19 cellular contexts compared by ENCODE assay signal in genomic region chr14:89371600-89371999, GRCh38. TPM values are rescaled to one million over a fixed set of nuclear protein-coding genes. Genes with fewer than 3 reads are reported as not detected.
A peak's percentile ranks its signal among the peaks of the same experiment; 100 is the strongest.
DNase-seq lines count a peak whose midpoint lies in the region; ATAC-seq, FAIRE-seq and TF ChIP-seq lines count a peak whose summit lies in the region.
"Had no signal": no experiment of that assay in that cellular context is flagged by ENCODE, and none has a peak within 500 bp of the region (broad histone marks: within the 10 kb centered on the region; RNA-seq: fewer than 3 reads in every experiment).

No MANE protein-coding gene starts in this region.

- TF ChIP-seq CTCF in GM12878 (IDR thresholded peaks at IDR 0.05 in 2 of 3, conservative IDR thresholded peaks at IDR 0.05 in 1 of 3; ENCODE audit: control insufficient read depth in 2 of 3, extremely low read depth in 1 of 3, insufficient read depth in 1 of 3, low read depth in 3 of 3, low read length in 3 of 3) (no peak), upper lobe of right lung (IDR thresholded peaks at IDR 0.05) (no peak)

- ATAC-seq in GM12878, result peak; percentile 32
- peak in 1 of 2 donors; percentile 43 for ATAC-seq in natural killer cell treated with Interleukin-12 subunit alpha and Interleukin-12 subunit beta and Interleukin-15 and Interleukin-18, amount 100 ng/mL, for 72 hours
- no peak for ATAC-seq in upper lobe of right lung
- ATAC-seq in HG03439 (IDR thresholded peaks at IDR 0.05; ENCODE audit: unreplicated experiment), result no peak
- ATAC-seq: lower lobe of right lung had no signal

- H3K27me3 ChIP-seq in GM23248 (replicated peaks; ENCODE audit: insufficient read depth), result no peaks in the 10 kb centered on the region
- H3K27me3 ChIP-seq in GM12878 (replicated peaks in 1 of 2; ENCODE audit: control insufficient read depth in 2 of 2, insufficient read depth in 2 of 2, low read length in 1 of 2), result no peaks in the 10 kb centered on the region
- H3K27me3 ChIP-seq in upper lobe of right lung, result no peaks in the 10 kb centered on the region
- H3K27me3 ChIP-seq: MG63 had no signal

- H2AFZ ChIP-seq in GM23248 (no peak overlapping the region), GM12878 (ENCODE audit: control insufficient read depth, low read depth, low read length) (no peak overlapping the region)

- in situ Hi-C loops in GM23248 (cut with MboI), result no loop called here
- in situ Hi-C loops in GM12878 (cut with MboI), result no loop called here

- RAD21 ChIA-PET in GM12878 (lab: Charles Lee; ENCODE audit: unreplicated experiment), result interaction anchor here (0.8 to 1.1 kb wide), 2 partner anchors 12 to 59 kb away, joined by 3 to 4 read pairs; no protein-coding TSS in a partner anchor

- peaks cover 22% of the 10 kb centered on the region for H3K4me1 ChIP-seq in GM23248 (ENCODE audit: insufficient read depth)
- H3K4me1 ChIP-seq in GM12878 (ENCODE audit: control insufficient read depth, insufficient read depth, low read length), result peaks cover 23% of the 10 kb centered on the region
- H3K4me1 ChIP-seq in upper lobe of right lung, result peaks cover 40% of the 10 kb centered on the region

- no peaks in the 10 kb centered on the region for H3K9me3 ChIP-seq in GM23248 (ENCODE audit: low read depth)
- peaks cover 19% of the 10 kb centered on the region; the same call in 2 of the 3 replicates for H3K9me3 ChIP-seq in GM12878 (replicated peaks; ENCODE audit: control insufficient read depth, insufficient read depth, low read length)
- no peaks in the 10 kb centered on the region for H3K9me3 ChIP-seq in upper lobe of right lung
- H3K9me3 ChIP-seq: lower lobe of right lung, MG63, thoracic aorta had no signal

- H3K4me1 Mint-ChIP-seq in natural killer cell treated with Interleukin-12 subunit alpha and Interleukin-12 subunit beta and Interleukin-15 and Interleukin-18, amount 100 ng/mL, for 72 hours (ENCODE audit: low read depth in 2 of 2), result peaks cover 48 to 56% of the 10 kb centered on the region in 2 donors

- BruUV-seq in GM12878 (replicated peaks; lab: Mats Ljungman, UMichigan), result no TSS peak

- no peak overlapping the region for H3K4me3 Mint-ChIP-seq in natural killer cell treated with Interleukin-12 subunit alpha and Interleukin-12 subunit beta and Interleukin-15 and Interleukin-18, amount 100 ng/mL, for 72 hours

- TF ChIP-seq POLR2A in GM12878 (IDR thresholded peaks at IDR 0.05; ENCODE audit: low read depth, low read length), result no peak

- H3K9me2 ChIP-seq in GM23248 (ENCODE audit: insufficient read depth), result no peaks in the 10 kb centered on the region

- peaks cover 6% of the 10 kb centered on the region for H3K36me3 Mint-ChIP-seq in natural killer cell treated with Interleukin-12 subunit alpha and Interleukin-12 subunit beta and Interleukin-15 and Interleukin-18, amount 100 ng/mL, for 72 hours

- H3K36me3 ChIP-seq in GM23248 (ENCODE audit: low read depth) (no peaks in the 10 kb centered on the region), GM12878 (ENCODE audit: control insufficient read depth in 2 of 2, insufficient read depth in 2 of 2, low read length in 1 of 2) (no peaks in the 10 kb centered on the region; a peak in 2 of 4 replicates), upper lobe of right lung (no peaks in the 10 kb centered on the region)
- H3K36me3 ChIP-seq: lower lobe of right lung, MG63, thoracic aorta had no signal

- CTCF ChIA-PET in GM12878 (lab: Yijun Ruan, JAX), result interaction anchor here (0.6 kb wide), 1 partner anchor 11 kb away, joined by 4 read pairs; no protein-coding TSS in a partner anchor

- no peaks in the 10 kb centered on the region for H3K27me3 Mint-ChIP-seq in natural killer cell treated with Interleukin-12 subunit alpha and Interleukin-12 subunit beta and Interleukin-15 and Interleukin-18, amount 100 ng/mL, for 72 hours

- H3K9me3 Mint-ChIP-seq in natural killer cell treated with Interleukin-12 subunit alpha and Interleukin-12 subunit beta and Interleukin-15 and Interleukin-18, amount 100 ng/mL, for 72 hours, result no peaks in the 10 kb centered on the region

- no peak overlapping the region for H3K9ac ChIP-seq in GM23248
- no peak overlapping the region for H3K9ac ChIP-seq in GM12878 (ENCODE audit: control insufficient read depth, insufficient read depth, low read length)

- no peak for FAIRE-seq in GM12878 (lab: Jason Lieb, UNC)
- FAIRE-seq: endometrium, H1 had no signal

- no peak for TF ChIP-seq EP300 in GM12878 (IDR thresholded peaks at IDR 0.05; ENCODE audit: borderline replicate concordance in 1 of 2, control insufficient read depth in 1 of 2, low read depth in 2 of 2, low read length in 2 of 2)

- 78 to 82% methylated on average over 4 to 5 of the region's 5 CpGs for WGBS in GM23248 (ENCODE audit: low coverage in 1 of 2, low lambda C conversion rate in 2 of 2, missing lambda C conversion rate in 2 of 2), 2 experiments
- 85% methylated on average over 5 of the region's 5 CpGs for WGBS in GM12878 (ENCODE audit: insufficient coverage, insufficient replicate concordance, low lambda C conversion rate, missing lambda C conversion rate)

- DNase-seq in NCI-H1694 (lab: John Stamatoyannopoulos, UW) (peak; percentile 10), NCI-H1694 treated with DMSO at 0.1 percent for 48 hours (lab: John Stamatoyannopoulos, UW) (no peak), GM23248 (no peak), GM12878 (ENCODE audit: low read depth, low spot score) (no peak), upper lobe of right lung (no peak), NCI-H2107 (lab: John Stamatoyannopoulos, UW) (no peak)
- DNase-seq in natural killer cell treated with Interleukin-12 subunit alpha and Interleukin-12 subunit beta and Interleukin-15 and Interleukin-18, amount 100 ng/mL, for 72 hours (ENCODE audit: low spot score), result no peak
- DNase-seq: 8988T; activated CD4-positive, CD25-positive, alpha-beta regulatory T cell; caudate nucleus; lower lobe of right lung; MG63; NCI-H2081; RPMI8226 had no signal

- intact Hi-C loops in GM12878 (cut with micrococcal nuclease; ENCODE audit: unreplicated experiment) (no loop called here), upper lobe of right lung (cut with DNase I) (no loop called here)

- no peak; the same call in 1 of the 2 replicates for TF ChIP-seq RAD21 in GM12878 (IDR thresholded peaks at IDR 0.05; ENCODE audit: insufficient read depth, low read depth, low read length)

- H3F3A ChIP-seq in GM23248 (ENCODE audit: insufficient read depth), result no peaks in the 10 kb centered on the region; the same call in 1 of the 2 replicates

- H3K27ac ChIP-seq in GM23248 (no peak overlapping the region), GM12878 (ENCODE audit: control insufficient read depth, insufficient read depth) (no peak overlapping the region), upper lobe of right lung (no peak overlapping the region)
- H3K27ac ChIP-seq: C4-2B, lower lobe of right lung, thoracic aorta had no signal

- peak overlapping the region; percentile 38 to 82 for H3K27ac Mint-ChIP-seq in natural killer cell treated with Interleukin-12 subunit alpha and Interleukin-12 subunit beta and Interleukin-15 and Interleukin-18, amount 100 ng/mL, for 72 hours

- H3K4me3 ChIP-seq in GM23248 (no peak overlapping the region), GM12878 (no peak overlapping the region), upper lobe of right lung (no peak overlapping the region)
- H3K4me3 ChIP-seq: lower lobe of right lung, MG63, thoracic aorta had no signal

- H3K79me2 ChIP-seq in GM23248 (ENCODE audit: insufficient read depth), result peaks cover 79% of the 10 kb centered on the region
- H3K79me2 ChIP-seq in GM12878 (ENCODE audit: control insufficient read depth, insufficient read depth, low read length), result peaks cover 79% of the 10 kb centered on the region

- no peaks in the 10 kb centered on the region for H4K20me1 ChIP-seq in GM23248 (ENCODE audit: insufficient read depth)
- H4K20me1 ChIP-seq in GM12878 (ENCODE audit: control insufficient read depth, insufficient read depth), result no peaks in the 10 kb centered on the region

- H3K4me2 ChIP-seq in GM23248 (ENCODE audit: unreplicated experiment), result peak overlapping the region; percentile 9
- H3K4me2 ChIP-seq in GM12878 (ENCODE audit: control insufficient read depth, insufficient read depth), result no peak overlapping the region

- POLR2A ChIA-PET in GM12878 (lab: Charles Lee), result interaction anchor here (1.0 to 1.4 kb wide), 2 partner anchors 13 to 38 kb away, joined by 3 to 5 read pairs; no protein-coding TSS in a partner anchor

- SMC1A ChIA-PET in GM12878 (lab: Charles Lee; ENCODE audit: uncharacterized antibody, unreplicated experiment), result interaction anchor here (1.0 to 3.5 kb wide), 3 partner anchors 20 to 542 kb away, joined by 3 to 10 read pairs (median 3); no protein-coding TSS in a partner anchor

TF ChIP-seq in GM12878, 131 proteins besides CTCF, POLR2A, EP300 and RAD21 (continues in another document):
- no peak for TF ChIP-seq IRF3 (IDR thresholded peaks at IDR 0.05)

RNA-seq across cellular contexts. Expression of gene FOXN3, which starts 45.4 kb away (rescaled TPM):
- 15.9 and 18.6 TPM in 2 replicates for total RNA-seq in GM23248 (2014; rRNA removed; shearing (Covaris generic))
- polyA plus RNA-seq in GM23248 (2016; fragmentation: Nextera tagmentation; extraction: Ambion mirVana) (18.6 and 19.0 TPM in 2 replicates), GM12878 (2011; rRNA removed) (21.5 and 25.6 TPM in 2 replicates), GM12878 (2014; fragmentation: Illumina TruSeq; extraction: Trizol) (43.6 and 46.8 TPM in 2 replicates), GM12878 (2014; fragmentation: Nextera tagmentation; extraction: Ambion mirVana) (1 to 10 TPM; 4.5 to 7.1 TPM), GM12878 (2014; rRNA removed) (34.5 and 38.4 TPM in 2 replicates), GM12878 (2016; fragmentation: Nextera tagmentation; extraction: Ambion mirVana) (10 to 100 TPM; 21.2 to 23.7 TPM)
- total RNA-seq in GM12878 (2013; cell fraction: nucleolus; rRNA removed), result 112 and 136 TPM in 2 replicates
- total RNA-seq in GM12878 (2014; rRNA removed) (41.7 and 42.0 TPM in 2 replicates), GM12878 (2014; rRNA removed; fragmentation: Illumina TruSeq; extraction: Trizol) (32.5 and 33.8 TPM in 2 replicates), GM12878 (2021) (66.1 and 68.9 TPM in 2 replicates), upper lobe of right lung (103 TPM)
- 19.9 TPM for polyA plus RNA-seq in GM12878 (2011; ENCODE audit: low read depth)
- 21.5 and 21.7 TPM in 2 replicates for polyA plus RNA-seq in GM12878 (2011; cell fraction: cytosol; rRNA removed)
- polyA plus RNA-seq in GM12878 (2011; cell fraction: nucleus; rRNA removed), result 17.3 and 21.5 TPM in 2 replicates
- 28.8 and 31.2 TPM in 2 replicates for polyA plus RNA-seq in GM12878 (2012)
- 42.8 and 49.2 TPM in 2 replicates for polyA minus RNA-seq in GM12878 (2011; rRNA and poly(A)+ RNA removed)
- 15.0 and 20.3 TPM in 2 replicates for polyA minus RNA-seq in GM12878 (2011; cell fraction: cytosol; rRNA and poly(A)+ RNA removed)
- polyA minus RNA-seq in GM12878 (2011; cell fraction: nucleus; rRNA and poly(A)+ RNA removed), result 27.3 and 39.6 TPM in 2 replicates
- total RNA-seq in natural killer cell treated with Interleukin-12 subunit alpha and Interleukin-12 subunit beta and Interleukin-15 and Interleukin-18, amount 100 ng/mL, for 72 hours, result 100 to 1,000 TPM; 127 to 133 TPM
